ENCODE assay signal across 29 cellular contexts in genomic region chr13:28110414-28110813, GRCh38. TPM values are rescaled to one million over a fixed set of nuclear protein-coding genes. Genes with fewer than 3 reads are reported as not detected.
"Had no signal": no experiment of that assay in that cellular context is flagged by ENCODE, and none has a peak within 500 bp of the region (broad histone marks: within the 10 kb centered on the region; RNA-seq: fewer than 3 reads in every experiment).

No MANE protein-coding gene starts in this region.

- H3K9me3 ChIP-seq: esophagus squamous epithelium, ovary, psoas muscle, sigmoid colon, spleen, thoracic aorta, tibial nerve, upper lobe of right lung, uterus had no signal

- H3K27ac Mint-ChIP-seq: effector memory CD8-positive, alpha-beta T cell; immature natural killer cell; memory B cell; natural killer cell; stimulated activated naive B cell treated with anti-CD40 and anti-IgM and Interleukin-4, amounts not matched to agents 10 μg/mL and 1 μg/mL and 100 μg/mL, for 72 hours; stimulated activated naive CD8-positive, alpha-beta T cell treated with anti-CD3 and anti-CD28 coated beads, Interleukin-15, Interleukin-2, amounts not matched to agents 100 ng/mL and 50 ng/mL, for 24 hours had no signal

- H3K4me1 Mint-ChIP-seq: immature natural killer cell; natural killer cell; stimulated activated naive B cell treated with anti-CD40 and anti-IgM and Interleukin-4, amounts not matched to agents 10 μg/mL and 1 μg/mL and 100 μg/mL, for 72 hours had no signal

- H3K4me3 ChIP-seq: coronary artery, esophagus squamous epithelium, lung, ovary, psoas muscle, sigmoid colon, skin epidermis, spleen, thoracic aorta, tibial nerve, upper lobe of right lung, uterus had no signal

- FAIRE-seq: endometrium, frontal cortex had no signal

- ATAC-seq: effector memory CD8-positive, alpha-beta T cell; natural killer cell; psoas muscle; right cardiac atrium; stimulated activated naive B cell treated with anti-CD40 and anti-IgM and Interleukin-4, amounts not matched to agents 10 μg/mL and 1 μg/mL and 100 μg/mL, for 72 hours; upper lobe of right lung had no signal

- H3K27ac ChIP-seq: coronary artery, esophagus squamous epithelium, ovary, psoas muscle, sigmoid colon, skin epidermis, spleen, thoracic aorta, tibial nerve, upper lobe of right lung, uterus had no signal

- DNase-seq: dermis blood vessel endothelial cell; effector memory CD8-positive, alpha-beta T cell; erythroblast; esophagus squamous epithelium; hypothalamus; immature natural killer cell; islet precursor cell; kidney glomerular epithelial cell; natural killer cell; occipital lobe; ovary; posterior cingulate gyrus; psoas muscle; right cardiac atrium; sigmoid colon; spleen; stimulated activated CD4-positive, alpha-beta T cell treated with anti-CD3 and anti-CD28 coated beads, Interleukin-4, amount 100 ng/mL, for 4 hours; stimulated activated naive B cell treated with anti-CD40 and anti-IgM and Interleukin-4, amounts not matched to agents 10 μg/mL and 1 μg/mL and 100 μg/mL, for 72 hours; upper lobe of right lung; uterus had no signal

- H3K27me3 ChIP-seq: ovary, sigmoid colon, spleen, tibial nerve, upper lobe of right lung, uterus had no signal

- H3K36me3 ChIP-seq: esophagus squamous epithelium, ovary, sigmoid colon, spleen, thoracic aorta, tibial nerve, upper lobe of right lung, uterus had no signal

- H3K36me3 Mint-ChIP-seq: immature natural killer cell; memory B cell; natural killer cell; stimulated activated naive B cell treated with anti-CD40 and anti-IgM and Interleukin-4, amounts not matched to agents 10 μg/mL and 1 μg/mL and 100 μg/mL, for 72 hours had no signal

- H3K4me3 Mint-ChIP-seq: effector memory CD8-positive, alpha-beta T cell; immature natural killer cell; memory B cell; natural killer cell; stimulated activated naive B cell treated with anti-CD40 and anti-IgM and Interleukin-4, amounts not matched to agents 10 μg/mL and 1 μg/mL and 100 μg/mL, for 72 hours; stimulated activated naive CD8-positive, alpha-beta T cell treated with anti-CD3 and anti-CD28 coated beads, Interleukin-15, Interleukin-2, amounts not matched to agents 100 ng/mL and 50 ng/mL, for 24 hours had no signal

- H3K9me3 Mint-ChIP-seq: effector memory CD8-positive, alpha-beta T cell; immature natural killer cell; memory B cell; natural killer cell; stimulated activated naive B cell treated with anti-CD40 and anti-IgM and Interleukin-4, amounts not matched to agents 10 μg/mL and 1 μg/mL and 100 μg/mL, for 72 hours; stimulated activated naive CD8-positive, alpha-beta T cell treated with anti-CD3 and anti-CD28 coated beads, Interleukin-15, Interleukin-2, amounts not matched to agents 100 ng/mL and 50 ng/mL, for 24 hours had no signal

- H3K4me1 ChIP-seq: esophagus squamous epithelium, psoas muscle, sigmoid colon, tibial nerve, upper lobe of right lung, uterus had no signal

RNA-seq across cellular contexts. Expression of gene FLT3, which starts 10.0 kb away (rescaled TPM):
- total RNA-seq: dermis blood vessel endothelial cell had no signal
